26 cellular contexts compared by ENCODE assay signal in genomic region chr14:69114763-69115162, GRCh38.
"Had no signal": no experiment of that assay in that cellular context is flagged by ENCODE, and none has a peak within 500 bp of the region (broad histone marks: within the 10 kb centered on the region; RNA-seq: fewer than 3 reads in every experiment).

No MANE protein-coding gene starts in this region.

- ATAC-seq: effector memory CD8-positive, alpha-beta T cell; esophagus mucosa; gastrocnemius medialis; left lung; lower lobe of right lung had no signal

- DNase-seq: colonic mucosa; cortex of kidney; effector CD8-positive, alpha-beta T cell; effector memory CD8-positive, alpha-beta T cell; endodermal cell; erythroblast; esophagus squamous epithelium; foreskin fibroblast; foreskin melanocyte; gastrocnemius medialis; glutamatergic neuron; head of caudate nucleus; hypothalamus; immature natural killer cell; islet precursor cell; kidney; kidney glomerular epithelial cell; left lung; lower lobe of right lung; mesenchymal stem cell; naive B cell had no signal

- H3K27me3 ChIP-seq: colonic mucosa, esophagus squamous epithelium, gastrocnemius medialis, hepatocyte, left lung had no signal

- H3K9me3 ChIP-seq: colonic mucosa, esophagus squamous epithelium, gastrocnemius medialis, left lung, lower lobe of right lung, mucosa of descending colon had no signal

- FAIRE-seq: endometrium, kidney had no signal

- H3K4me1 ChIP-seq: colonic mucosa, esophagus squamous epithelium, gastrocnemius medialis, left lung, lower lobe of right lung had no signal

- H3K4me3 ChIP-seq: colonic mucosa, esophagus squamous epithelium, gastrocnemius medialis, hepatocyte, left lung, lower lobe of right lung, mucosa of descending colon had no signal

- H3K27ac ChIP-seq: colonic mucosa, epithelial cell of prostate, esophagus squamous epithelium, gastrocnemius medialis, hepatocyte, left lung, lower lobe of right lung had no signal
